33 cellular contexts compared by ENCODE assay signal in genomic region chr14:21921453-21921852, GRCh38.
DNase-seq lines count a peak whose midpoint lies in the region; ATAC-seq and TF ChIP-seq lines count a peak whose summit lies in the region.
"Had no signal": no experiment of that assay in that cellular context is flagged by ENCODE, and none has a peak within 500 bp of the region (broad histone marks: within the 10 kb centered on the region; RNA-seq: fewer than 3 reads in every experiment).

No MANE protein-coding gene starts in this region.

- ATAC-seq in CD4-positive, CD25-positive, alpha-beta regulatory T cell (ENCODE audit: low read depth in 2 of 2), result no peak
- no peak for ATAC-seq in natural killer cell
- ATAC-seq: body of pancreas, esophagus mucosa, GM23338 had no signal

- intact Hi-C loops in CD4-positive, alpha-beta memory T cell (cut with micrococcal nuclease), result no loop called here
- intact Hi-C loops in natural killer cell (cut with micrococcal nuclease) (loop anchor here (10.0 kb wide), 1 partner anchor 993 kb away; the partner anchor contains the start of gene RBM23), uterus (cut with DNase I; ENCODE audit: low total_unique reads) (no loop called here)

- peak overlapping the region in 1 of 3 donors; percentile 20 for H3K27ac Mint-ChIP-seq in CD4-positive, CD25-positive, alpha-beta regulatory T cell
- peak overlapping the region in 5 of 7 donors; percentile 8 to 73 (median 41) for H3K27ac Mint-ChIP-seq in CD4-positive, alpha-beta memory T cell
- H3K27ac Mint-ChIP-seq in activated naive CD8-positive, alpha-beta T cell treated with anti-CD3 and anti-CD28 coated beads for 36 hours, result peak overlapping the region; percentile 60
- H3K27ac Mint-ChIP-seq in natural killer cell, result peak overlapping the region; percentile 85 to 88
- H3K27ac Mint-ChIP-seq: endodermal cell, GM23338 had no signal

- peaks cover 35% of the 10 kb centered on the region for H3K4me1 ChIP-seq in CD4-positive, CD25-positive, alpha-beta regulatory T cell (ENCODE audit: control insufficient read depth, insufficient read depth, low read length, poor library complexity, severe bottlenecking)
- peaks cover 80% of the 10 kb centered on the region for H3K4me1 ChIP-seq in CD4-positive, alpha-beta memory T cell (ENCODE audit: insufficient read depth, low read length)
- H3K4me1 ChIP-seq in uterus, result no peaks in the 10 kb centered on the region
- H3K4me1 ChIP-seq: adrenal gland, body of pancreas, left ventricle myocardium inferior, right atrium auricular region had no signal

- H3K27me3 ChIP-seq in CD4-positive, CD25-positive, alpha-beta regulatory T cell (ENCODE audit: control insufficient read depth, insufficient read depth, low read length), result no peaks in the 10 kb centered on the region
- H3K27me3 ChIP-seq in CD4-positive, alpha-beta memory T cell (ENCODE audit: insufficient read depth, low read length), result no peaks in the 10 kb centered on the region
- H3K27me3 ChIP-seq in uterus, result no peaks in the 10 kb centered on the region
- H3K27me3 ChIP-seq: adrenal gland, body of pancreas, Peyer's patch, right atrium auricular region, transverse colon had no signal

- H3K4me1 Mint-ChIP-seq in CD4-positive, CD25-positive, alpha-beta regulatory T cell, result peaks cover 25 to 72% (median 43%) of the 10 kb centered on the region in 4 donors
- peaks cover 38 to 76% (median 53%) of the 10 kb centered on the region in 4 donors for H3K4me1 Mint-ChIP-seq in CD4-positive, alpha-beta memory T cell
- peaks cover 55% of the 10 kb centered on the region for H3K4me1 Mint-ChIP-seq in activated naive CD8-positive, alpha-beta T cell treated with anti-CD3 and anti-CD28 coated beads for 36 hours
- peaks cover 71 to 73% of the 10 kb centered on the region in 2 donors for H3K4me1 Mint-ChIP-seq in natural killer cell
- H3K4me1 Mint-ChIP-seq: endodermal cell, GM23338 had no signal

- no peak overlapping the region for H3K4me3 ChIP-seq in CD4-positive, CD25-positive, alpha-beta regulatory T cell (ENCODE audit: low read depth, low read length)
- H3K4me3 ChIP-seq in CD4-positive, alpha-beta memory T cell (ENCODE audit: low read length in 2 of 2), result no peak overlapping the region
- no peak overlapping the region for H3K4me3 ChIP-seq in uterus
- H3K4me3 ChIP-seq: adrenal gland, body of pancreas, GM23338, left ventricle myocardium inferior, Peyer's patch, right atrium auricular region, transverse colon had no signal

- TF ChIP-seq POLR2A in uterus (IDR thresholded peaks at IDR 0.05), result no peak

- H3K9me3 ChIP-seq in CD4-positive, CD25-positive, alpha-beta regulatory T cell (ENCODE audit: control insufficient read depth in 2 of 2, low read length in 2 of 2), result no peaks in the 10 kb centered on the region
- H3K9me3 ChIP-seq in CD4-positive, alpha-beta memory T cell (ENCODE audit: control insufficient read depth in 1 of 2, low read length in 2 of 2), result no peaks in the 10 kb centered on the region
- H3K9me3 ChIP-seq in uterus, result no peaks in the 10 kb centered on the region
- H3K9me3 ChIP-seq: adrenal gland, body of pancreas, left ventricle myocardium inferior, Peyer's patch, right atrium auricular region, transverse colon had no signal

- H3K36me3 ChIP-seq in CD4-positive, CD25-positive, alpha-beta regulatory T cell (ENCODE audit: control insufficient read depth, insufficient read depth, low read length), result no peaks in the 10 kb centered on the region
- no peaks in the 10 kb centered on the region for H3K36me3 ChIP-seq in CD4-positive, alpha-beta memory T cell (ENCODE audit: insufficient read depth, low read length)
- H3K36me3 ChIP-seq in uterus, result no peaks in the 10 kb centered on the region
- H3K36me3 ChIP-seq: adrenal gland, left ventricle myocardium inferior, Peyer's patch, right atrium auricular region, transverse colon had no signal

- TF ChIP-seq CTCF in natural killer cell (IDR thresholded peaks at IDR 0.05) (no peak), uterus (IDR thresholded peaks at IDR 0.05) (no peak)

- H3K27me3 Mint-ChIP-seq in CD4-positive, CD25-positive, alpha-beta regulatory T cell, result no peaks in the 10 kb centered on the region
- H3K27me3 Mint-ChIP-seq in CD4-positive, alpha-beta memory T cell, result no peaks in the 10 kb centered on the region
- H3K27me3 Mint-ChIP-seq in activated naive CD8-positive, alpha-beta T cell treated with anti-CD3 and anti-CD28 coated beads for 36 hours, result no peaks in the 10 kb centered on the region
- H3K27me3 Mint-ChIP-seq in natural killer cell (ENCODE audit: low read depth in 2 of 2), result no peaks in the 10 kb centered on the region
- H3K27me3 Mint-ChIP-seq: activated CD4-positive, alpha-beta T cell treated with anti-CD3 and anti-CD28 coated beads, Interleukin-2, amount 10 ng/mL, durations not matched to agents 7 days and 5 days had no signal

- peak overlapping the region; percentile 5 for H3K27ac ChIP-seq in CD4-positive, CD25-positive, alpha-beta regulatory T cell (ENCODE audit: insufficient read depth, low read length, poor library complexity, severe bottlenecking)
- H3K27ac ChIP-seq in CD4-positive, alpha-beta memory T cell (ENCODE audit: low read depth, low read length), result no peak overlapping the region
- no peak overlapping the region for H3K27ac ChIP-seq in uterus
- H3K27ac ChIP-seq: adrenal gland, body of pancreas, left ventricle myocardium inferior, Peyer's patch, right atrium auricular region, transverse colon, VCaP had no signal

- H3K36me3 Mint-ChIP-seq in CD4-positive, CD25-positive, alpha-beta regulatory T cell, result no peaks in the 10 kb centered on the region
- H3K36me3 Mint-ChIP-seq in CD4-positive, alpha-beta memory T cell, result no peaks in the 10 kb centered on the region
- peaks cover 14% of the 10 kb centered on the region for H3K36me3 Mint-ChIP-seq in activated naive CD8-positive, alpha-beta T cell treated with anti-CD3 and anti-CD28 coated beads for 36 hours
- no peaks in the 10 kb centered on the region for H3K36me3 Mint-ChIP-seq in natural killer cell

- CTCF ChIA-PET in CD4-positive, alpha-beta memory T cell (lab: Charles Lee; ENCODE audit: partially characterized antibody), result interaction anchor here (0.8 to 7.7 kb wide), 5 partner anchors 9 to 629 kb away, joined by 3 to 47 read pairs (median 8); no protein-coding TSS in a partner anchor

- DNase-seq in CD4-positive, CD25-positive, alpha-beta regulatory T cell, result no peak
- DNase-seq in CD4-positive, alpha-beta memory T cell, result no peak
- no peak for DNase-seq in activated naive CD8-positive, alpha-beta T cell treated with anti-CD3 and anti-CD28 coated beads for 36 hours
- DNase-seq in natural killer cell (no peak), NCI-H187 (lab: John Stamatoyannopoulos, UW) (no peak), GM19238 (ENCODE audit: insufficient read length, low spot score) (no peak), uterus (no peak)
- DNase-seq: activated CD4-positive, alpha-beta T cell treated with anti-CD3 and anti-CD28 coated beads, Interleukin-2, amount 10 ng/mL, durations not matched to agents 7 days and 5 days; activated effector memory CD4-positive, alpha-beta T cell treated with Interleukin-2 at 50 U/mL for 16 hours; adrenal gland; body of pancreas; C1 segment of cervical spinal cord; cerebellar nuclear complex; dermis blood vessel endothelial cell; DMS79 treated with DMSO at 0.1 percent for 48 hours; endodermal cell; GDM1; islet precursor cell; left ventricle myocardium inferior; mesenchymal stem cell; NCI-H1048; NCI-H446 treated with DMSO at 0.1 percent for 48 hours; NCI-H774; Peyer's patch; SHP77 treated with DMSO at 0.1 percent for 48 hours; stimulated activated CD4-positive, alpha-beta T cell treated with anti-CD3 and anti-CD28 coated beads, Interleukin-1b, Interleukin-23, amount 100 ng/mL, for 48 hours; stimulated activated CD8-positive, alpha-beta memory T cell treated with anti-CD3 and anti-CD28 coated beads, Interleukin-4, amount 100 ng/mL, for 48 hours; T-helper 9 cell; transverse colon had no signal

- POLR2A ChIA-PET in CD4-positive, alpha-beta memory T cell (lab: Charles Lee; ENCODE audit: partially characterized antibody), result interaction anchor here (1.6 to 5.1 kb wide), 4 partner anchors 616 to 648 kb away, joined by 5 to 42 read pairs (median 12); no protein-coding TSS in a partner anchor

- H3K4me3 Mint-ChIP-seq in CD4-positive, CD25-positive, alpha-beta regulatory T cell, result peak overlapping the region in 1 of 4 donors; percentile 13
- H3K4me3 Mint-ChIP-seq in CD4-positive, alpha-beta memory T cell, result peak overlapping the region in 1 of 8 donors; percentile 30
- no peak overlapping the region for H3K4me3 Mint-ChIP-seq in activated naive CD8-positive, alpha-beta T cell treated with anti-CD3 and anti-CD28 coated beads for 36 hours
- no peak overlapping the region for H3K4me3 Mint-ChIP-seq in natural killer cell
- H3K4me3 Mint-ChIP-seq: activated CD4-positive, alpha-beta T cell treated with anti-CD3 and anti-CD28 coated beads, Interleukin-2, amount 10 ng/mL, durations not matched to agents 7 days and 5 days; endodermal cell; GM23338 had no signal

- H3K9me3 Mint-ChIP-seq in CD4-positive, CD25-positive, alpha-beta regulatory T cell, result peaks cover 0 to 1% (median 0%) of the 10 kb centered on the region in 7 donors
- H3K9me3 Mint-ChIP-seq in CD4-positive, alpha-beta memory T cell, result peaks cover 0 to 2% (median 0%) of the 10 kb centered on the region in 8 donors
- H3K9me3 Mint-ChIP-seq in activated naive CD8-positive, alpha-beta T cell treated with anti-CD3 and anti-CD28 coated beads for 36 hours, result peaks cover 10% of the 10 kb centered on the region
- H3K9me3 Mint-ChIP-seq in natural killer cell, result no peaks in the 10 kb centered on the region
- H3K9me3 Mint-ChIP-seq: endodermal cell, GM23338 had no signal
